In the genomic region with DNA sequence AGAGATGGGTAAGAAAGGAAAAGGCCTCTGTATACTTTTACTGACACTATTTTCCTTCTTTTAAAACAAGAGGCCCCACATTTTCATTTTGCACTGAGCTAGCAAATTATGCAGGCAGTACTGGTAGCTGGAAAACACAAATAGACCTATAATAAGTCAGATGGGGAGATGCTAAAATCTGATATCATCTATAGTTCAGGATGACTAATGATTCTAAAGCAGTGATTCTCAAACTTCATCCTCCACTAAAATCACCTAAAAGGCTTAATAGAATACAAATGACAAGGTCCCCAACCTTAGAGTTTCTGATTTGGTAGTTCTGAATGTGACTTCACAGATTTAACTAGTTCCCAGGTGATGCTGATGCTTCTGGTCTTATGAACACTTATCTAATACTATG, we compare ENCODE assay signal across 16 cellular contexts.
DNase-seq lines count a peak whose midpoint lies in the region; ATAC-seq and TF ChIP-seq lines count a peak whose summit lies in the region.
"Had no signal": no experiment of that assay in that cellular context is flagged by ENCODE, and none has a peak within 500 bp of the region (broad histone marks: within the 10 kb centered on the region; RNA-seq: fewer than 3 reads in every experiment).

No MANE protein-coding gene starts in this region.

- TF ChIP-seq CTCF in RWPE2 (IDR thresholded peaks at IDR 0.05; ENCODE audit: poor library complexity, severe bottlenecking) (no peak), endothelial cell (IDR thresholded peaks at IDR 0.05; ENCODE audit: unreplicated experiment) (no peak), endodermal cell (conservative IDR thresholded peaks at IDR 0.05) (no peak), brain microvascular endothelial cell (IDR thresholded peaks at IDR 0.05; ENCODE audit: low read depth, low read length, missing control alignments) (no peak)

- H3K9me3 Mint-ChIP-seq in activated T-helper 17 cell treated with anti-CD3 and anti-CD28 coated beads, Interleukin-2, amount 50 U/mL, for 72 hours = no peaks in the 10 kb centered on the region
- H3K9me3 Mint-ChIP-seq in endothelial cell (ENCODE audit: unreplicated experiment) = no peaks in the 10 kb centered on the region
- peaks cover 22% of the 10 kb centered on the region for H3K9me3 Mint-ChIP-seq in endodermal cell
- H3K9me3 Mint-ChIP-seq: CD4-positive, alpha-beta T cell; GM23338 had no signal

- H3K4me3 ChIP-seq in RWPE2 (ENCODE audit: severe bottlenecking) = no peak overlapping the region
- H3K4me3 ChIP-seq in endodermal cell (ENCODE audit: low read length) = no peak overlapping the region
- H3K4me3 ChIP-seq in brain microvascular endothelial cell (ENCODE audit: low read depth, low read length) = no peak overlapping the region
- H3K4me3 ChIP-seq: GM12878, GM23338 had no signal

- no peaks in the 10 kb centered on the region for H3K36me3 ChIP-seq in RWPE2 (ENCODE audit: low read depth)
- H3K36me3 ChIP-seq in endodermal cell (ENCODE audit: control insufficient read depth, insufficient read depth, low read length) = no peaks in the 10 kb centered on the region
- H3K36me3 ChIP-seq in brain microvascular endothelial cell (replicated peaks) = no peaks in the 10 kb centered on the region

- peaks cover 6% of the 10 kb centered on the region for H3K4me1 Mint-ChIP-seq in activated T-helper 17 cell treated with anti-CD3 and anti-CD28 coated beads, Interleukin-2, amount 50 U/mL, for 72 hours
- H3K4me1 Mint-ChIP-seq in endothelial cell (ENCODE audit: unreplicated experiment) (peaks cover 2% of the 10 kb centered on the region), endodermal cell (no peaks in the 10 kb centered on the region)
- H3K4me1 Mint-ChIP-seq: CD8-positive, alpha-beta memory T cell had no signal

- DNase-seq in ELR (ENCODE audit: low read depth) (peak; percentile 31), RWPE2 (ENCODE audit: low spot score) (no peak), endothelial cell (ENCODE audit: low spot score) (no peak), endodermal cell (no peak), brain microvascular endothelial cell (no peak)
- DNase-seq: Calu3; CD4-positive, alpha-beta T cell; CD8-positive, alpha-beta memory T cell; DND-41; GDM1; H9 had no signal

- H3K27me3 ChIP-seq in RWPE2 (ENCODE audit: insufficient read depth, poor library complexity, severe bottlenecking) (no peaks in the 10 kb centered on the region), endodermal cell (ENCODE audit: control insufficient read depth, insufficient read depth, low read length, poor library complexity, severe bottlenecking) (no peaks in the 10 kb centered on the region), brain microvascular endothelial cell (replicated peaks) (no peaks in the 10 kb centered on the region)

- in situ Hi-C loops in brain microvascular endothelial cell (cut with HindIII; ENCODE audit: low pct_ligation_motif_present, low sequenced_read_pairs) = no loop called here

- no peak overlapping the region for H3K27ac Mint-ChIP-seq in activated T-helper 17 cell treated with anti-CD3 and anti-CD28 coated beads, Interleukin-2, amount 50 U/mL, for 72 hours
- H3K27ac Mint-ChIP-seq in endothelial cell (ENCODE audit: unreplicated experiment) = no peak overlapping the region
- H3K27ac Mint-ChIP-seq in endodermal cell = no peak overlapping the region
- H3K27ac Mint-ChIP-seq: CD4-positive, alpha-beta T cell; CD8-positive, alpha-beta memory T cell; GM23338; H9 had no signal

- no peak for ATAC-seq in RWPE2 (ENCODE audit: low read depth)
- ATAC-seq in activated T-helper 17 cell treated with anti-CD3 and anti-CD28 coated beads, Interleukin-2, amount 50 U/mL, for 72 hours (replicated peaks) = peak; percentile 25
- ATAC-seq: GM12878, GM23338, HCT116 had no signal

- H3K4me1 ChIP-seq in RWPE2 (ENCODE audit: insufficient read depth, poor library complexity, severe bottlenecking) (peaks cover 36% of the 10 kb centered on the region), endodermal cell (ENCODE audit: control insufficient read depth, insufficient read depth, low read length) (no peaks in the 10 kb centered on the region)

- no peaks in the 10 kb centered on the region for H3K27me3 Mint-ChIP-seq in activated T-helper 17 cell treated with anti-CD3 and anti-CD28 coated beads, Interleukin-2, amount 50 U/mL, for 72 hours
- no peaks in the 10 kb centered on the region for H3K27me3 Mint-ChIP-seq in endothelial cell (ENCODE audit: unreplicated experiment)
- no peaks in the 10 kb centered on the region for H3K27me3 Mint-ChIP-seq in endodermal cell (ENCODE audit: insufficient read depth)
- H3K27me3 Mint-ChIP-seq: CD4-positive, alpha-beta T cell had no signal

- H3K27ac ChIP-seq in RWPE2 (ENCODE audit: poor library complexity, severe bottlenecking) (peak overlapping the region; percentile 91), endodermal cell (ENCODE audit: low read depth, low read length) (no peak overlapping the region), brain microvascular endothelial cell (no peak overlapping the region)

- H3K9me3 ChIP-seq in RWPE2 (ENCODE audit: severe bottlenecking) (no peaks in the 10 kb centered on the region), endodermal cell (ENCODE audit: control insufficient read depth, low read length) (no peaks in the 10 kb centered on the region)

- no peak overlapping the region for H3K4me3 Mint-ChIP-seq in activated T-helper 17 cell treated with anti-CD3 and anti-CD28 coated beads, Interleukin-2, amount 50 U/mL, for 72 hours
- H3K4me3 Mint-ChIP-seq in endothelial cell (ENCODE audit: unreplicated experiment) = no peak overlapping the region
- no peak overlapping the region for H3K4me3 Mint-ChIP-seq in endodermal cell
- H3K4me3 Mint-ChIP-seq: CD14-positive monocyte; CD4-positive, alpha-beta T cell; CD8-positive, alpha-beta memory T cell; GM23338; H9 had no signal

- H3K36me3 Mint-ChIP-seq in activated T-helper 17 cell treated with anti-CD3 and anti-CD28 coated beads, Interleukin-2, amount 50 U/mL, for 72 hours (ENCODE audit: low read depth) = no peaks in the 10 kb centered on the region
- no peaks in the 10 kb centered on the region for H3K36me3 Mint-ChIP-seq in endothelial cell (ENCODE audit: low read depth, unreplicated experiment)
- no peaks in the 10 kb centered on the region for H3K36me3 Mint-ChIP-seq in endodermal cell (ENCODE audit: low read depth)
- H3K36me3 Mint-ChIP-seq: CD14-positive monocyte; CD8-positive, alpha-beta memory T cell had no signal

- no peak overlapping the region for H3K9ac ChIP-seq in endodermal cell (ENCODE audit: extremely low read depth, low read length, poor library complexity, severe bottlenecking)
